8 cellular contexts compared by ENCODE assay signal in the genomic region with DNA sequence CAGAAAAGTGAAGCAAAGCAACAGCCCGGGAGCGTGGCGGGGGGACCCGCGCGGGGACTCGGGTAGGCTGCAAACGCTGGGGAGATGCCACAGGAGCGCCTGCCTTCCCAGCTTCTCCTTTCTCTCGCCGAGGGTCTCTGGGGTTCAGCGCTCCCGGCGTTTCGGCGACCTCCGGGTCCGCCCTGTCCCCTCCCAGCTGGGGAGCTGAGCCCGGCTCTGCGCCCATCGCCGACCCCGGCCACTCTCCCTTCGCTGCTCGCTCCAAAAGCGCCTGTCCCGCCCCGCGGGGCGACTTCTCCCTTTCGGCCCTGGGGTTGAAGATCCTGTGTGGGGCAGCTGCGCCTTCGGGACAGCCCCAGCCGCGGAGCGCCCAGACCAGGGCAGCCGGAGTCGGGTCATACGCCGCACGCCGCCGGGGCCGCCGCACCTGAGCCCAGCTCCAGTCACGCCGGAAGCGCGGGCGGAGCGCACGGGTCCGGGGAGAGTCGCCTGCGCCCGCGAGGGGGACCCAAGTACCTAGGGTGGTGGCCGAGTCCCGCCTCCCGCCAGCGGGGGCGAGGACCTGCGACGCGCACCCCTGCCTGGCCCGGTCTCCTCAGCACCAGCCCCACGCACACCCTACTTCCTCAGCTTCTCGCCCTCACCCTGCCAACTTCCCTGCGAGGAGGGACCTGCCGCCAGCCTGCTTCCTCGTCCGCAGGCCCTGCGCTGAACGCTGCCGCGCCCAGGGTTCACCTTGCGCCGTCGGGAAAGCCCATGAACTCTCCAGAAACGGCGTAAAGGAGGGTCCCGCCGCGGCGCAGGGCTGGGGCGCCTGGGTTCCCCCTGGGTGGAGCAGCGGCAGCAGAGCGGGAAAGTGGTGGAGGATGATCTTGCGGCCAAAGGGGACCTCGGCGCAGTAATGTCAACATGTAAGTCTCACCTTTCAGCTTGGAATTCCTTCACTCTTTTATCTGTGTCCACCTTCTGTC. TPM values are rescaled to one million over a fixed set of nuclear protein-coding genes. Genes with fewer than 3 reads are reported as not detected.
DNase-seq lines count a peak whose midpoint lies in the region; ATAC-seq and TF ChIP-seq lines count a peak whose summit lies in the region.

Gene ADGRG6 (plus strand): TSS at position 587 of the 971 bp plus-strand sequence. CDS start 323 bp downstream, at position 910.

- no peaks in the 10 kb centered on the region for H3K36me3 Mint-ChIP-seq in activated CD4-positive, alpha-beta T cell treated with anti-CD3 and anti-CD28 coated beads, Interleukin-2, amount 10 ng/mL, durations not matched to agents 7 days and 5 days (ENCODE audit: low read depth)
- H3K36me3 Mint-ChIP-seq in effector memory CD8-positive, alpha-beta T cell (ENCODE audit: insufficient read depth), result no peaks in the 10 kb centered on the region
- no peaks in the 10 kb centered on the region for H3K36me3 Mint-ChIP-seq in mesothelial cell of epicardium
- H3K36me3 Mint-ChIP-seq in stimulated activated memory B cell treated with anti-CD40 and anti-IgM and Interleukin-4, amounts not matched to agents 10 μg/mL and 1 μg/mL and 100 μg/mL, for 72 hours, result no peaks in the 10 kb centered on the region

- no peaks in the 10 kb centered on the region for H3K9me3 Mint-ChIP-seq in activated CD4-positive, alpha-beta T cell treated with anti-CD3 and anti-CD28 coated beads, Interleukin-2, amount 10 ng/mL, durations not matched to agents 7 days and 5 days
- H3K9me3 Mint-ChIP-seq in effector memory CD8-positive, alpha-beta T cell, result no peaks in the 10 kb centered on the region
- peaks cover 4% of the 10 kb centered on the region for H3K9me3 Mint-ChIP-seq in mesothelial cell of epicardium
- no peaks in the 10 kb centered on the region for H3K9me3 Mint-ChIP-seq in stimulated activated memory B cell treated with anti-CD40 and anti-IgM and Interleukin-4, amounts not matched to agents 10 μg/mL and 1 μg/mL and 100 μg/mL, for 72 hours

- in situ Hi-C loops in KBM-7 (cut with MboI; ENCODE audit: low pct_unique_long_range_greater_than_20kb, low sequenced_read_pairs), result no loop called here

- H3K4me3 Mint-ChIP-seq in activated CD4-positive, alpha-beta T cell treated with anti-CD3 and anti-CD28 coated beads, Interleukin-2, amount 10 ng/mL, durations not matched to agents 7 days and 5 days, result peak within 1 kb of the TSS; percentile 72
- H3K4me3 Mint-ChIP-seq in effector memory CD8-positive, alpha-beta T cell, result peak within 1 kb of the TSS; percentile 51 to 64
- peak within 1 kb of the TSS; percentile 81 for H3K4me3 Mint-ChIP-seq in mesothelial cell of epicardium
- H3K4me3 Mint-ChIP-seq in stimulated activated memory B cell treated with anti-CD40 and anti-IgM and Interleukin-4, amounts not matched to agents 10 μg/mL and 1 μg/mL and 100 μg/mL, for 72 hours, result peak within 1 kb of the TSS; percentile 79

- peaks cover 10% of the 10 kb centered on the region for H3K4me1 Mint-ChIP-seq in activated CD4-positive, alpha-beta T cell treated with anti-CD3 and anti-CD28 coated beads, Interleukin-2, amount 10 ng/mL, durations not matched to agents 7 days and 5 days
- H3K4me1 Mint-ChIP-seq in effector memory CD8-positive, alpha-beta T cell (ENCODE audit: low read depth in 2 of 2), result peaks cover 0 to 2% of the 10 kb centered on the region in 2 donors
- H3K4me1 Mint-ChIP-seq in mesothelial cell of epicardium, result peaks cover 46% of the 10 kb centered on the region
- peaks cover 13% of the 10 kb centered on the region for H3K4me1 Mint-ChIP-seq in stimulated activated memory B cell treated with anti-CD40 and anti-IgM and Interleukin-4, amounts not matched to agents 10 μg/mL and 1 μg/mL and 100 μg/mL, for 72 hours

- ATAC-seq in GM21619 (IDR thresholded peaks at IDR 0.05; ENCODE audit: unreplicated experiment), result peak; percentile 70
- peak; percentile 39 for ATAC-seq in effector memory CD8-positive, alpha-beta T cell (replicated peaks)
- ATAC-seq in stimulated activated memory B cell treated with anti-CD40 and anti-IgM and Interleukin-4, amounts not matched to agents 10 μg/mL and 1 μg/mL and 100 μg/mL, for 72 hours, result peak; percentile 77

- no peak within 1 kb of the TSS for H3K27ac Mint-ChIP-seq in activated CD4-positive, alpha-beta T cell treated with anti-CD3 and anti-CD28 coated beads, Interleukin-2, amount 10 ng/mL, durations not matched to agents 7 days and 5 days
- H3K27ac Mint-ChIP-seq in effector memory CD8-positive, alpha-beta T cell, result no peak within 1 kb of the TSS
- peak within 1 kb of the TSS; percentile 93 for H3K27ac Mint-ChIP-seq in mesothelial cell of epicardium
- no peak within 1 kb of the TSS for H3K27ac Mint-ChIP-seq in stimulated activated memory B cell treated with anti-CD40 and anti-IgM and Interleukin-4, amounts not matched to agents 10 μg/mL and 1 μg/mL and 100 μg/mL, for 72 hours

- CTCF ChIA-PET in activated CD4-positive, alpha-beta T cell treated with anti-CD3 and anti-CD28 coated beads, Interleukin-2, amount 10 ng/mL, durations not matched to agents 7 days and 5 days (lab: Charles Lee), result interaction anchor here (0.6 kb wide), 1 partner anchor 647 kb away, joined by 3 read pairs; no protein-coding TSS in a partner anchor

- TF ChIP-seq CTCF in mesothelial cell of epicardium (IDR thresholded peaks at IDR 0.05; ENCODE audit: unreplicated experiment), result no peak

- POLR2A ChIA-PET in activated CD4-positive, alpha-beta T cell treated with anti-CD3 and anti-CD28 coated beads, Interleukin-2, amount 10 ng/mL, durations not matched to agents 7 days and 5 days (lab: Charles Lee), result no interaction called here

- peak; percentile 41 for DNase-seq in DMS79 (lab: John Stamatoyannopoulos, UW)
- peak; percentile 28 for DNase-seq in KBM-7
- DNase-seq in activated CD4-positive, alpha-beta T cell treated with anti-CD3 and anti-CD28 coated beads, Interleukin-2, amount 10 ng/mL, durations not matched to agents 7 days and 5 days, result peak; percentile 45
- no peak for DNase-seq in effector memory CD8-positive, alpha-beta T cell
- peak; percentile 25 to 64 for DNase-seq in mesothelial cell of epicardium (ENCODE audit: low spot score in 2 of 2, unreplicated experiment in 2 of 2)
- no peak for DNase-seq in T-helper 9 cell

- peaks cover 37% of the 10 kb centered on the region for H3K27me3 Mint-ChIP-seq in activated CD4-positive, alpha-beta T cell treated with anti-CD3 and anti-CD28 coated beads, Interleukin-2, amount 10 ng/mL, durations not matched to agents 7 days and 5 days
- peaks cover 30 to 33% of the 10 kb centered on the region in 2 donors for H3K27me3 Mint-ChIP-seq in effector memory CD8-positive, alpha-beta T cell
- H3K27me3 Mint-ChIP-seq in mesothelial cell of epicardium (ENCODE audit: low read depth), result peaks cover 7% of the 10 kb centered on the region
- H3K27me3 Mint-ChIP-seq in stimulated activated memory B cell treated with anti-CD40 and anti-IgM and Interleukin-4, amounts not matched to agents 10 μg/mL and 1 μg/mL and 100 μg/mL, for 72 hours, result peaks cover 31% of the 10 kb centered on the region

RNA-seq across cellular contexts. Expression of gene ADGRG6, which starts in this region (rescaled TPM):
- total RNA-seq in activated CD4-positive, alpha-beta T cell treated with anti-CD3 and anti-CD28 coated beads, Interleukin-2, amount 10 ng/mL, durations not matched to agents 7 days and 5 days, result under 1 TPM; 0.35 to 0.52 TPM
- 33.5 to 36.6 TPM (median 35.4 TPM) in 3 replicates for total RNA-seq in mesothelial cell of epicardium

Comparison
In these comparisons a context has a peak if more than half of its experiments do, and no peak if none do; other contexts are left out.
1. RNA of gene ADGRG6 (total RNA-seq): 33.5 to 36.6 TPM in mesothelial cell of epicardium; 0.35 to 0.52 TPM in activated CD4-positive, alpha-beta T cell treated with anti-CD3 and anti-CD28 coated beads, Interleukin-2, amount 10 ng/mL, durations not matched to agents 7 days and 5 days; every median in the first group is over 10 times any median in the second.
2. Peak in DNase-seq in activated CD4-positive, alpha-beta T cell treated with anti-CD3 and anti-CD28 coated beads, Interleukin-2, amount 10 ng/mL, durations not matched to agents 7 days and 5 days; RNA of the gene not detected or under 1 TPM.
3. DNase-seq: peak in DMS79 (single experiment), KBM-7 (single experiment) and mesothelial cell of epicardium (2 of 2); none in effector memory CD8-positive, alpha-beta T cell (0 of 3) and T-helper 9 cell (single experiment).
4. Peak in every context shown above with its lines, with median percentiles within 50 percentile points of each other: ATAC-seq and H3K4me3 Mint-ChIP-seq.